Comparison of ENCODE assay signal across 13 cellular contexts in genomic region chr1:228107636-228108035, GRCh38. TPM values are rescaled to one million over a fixed set of nuclear protein-coding genes. Genes with fewer than 3 reads are reported as not detected.
A peak's percentile ranks its signal among the peaks of the same experiment; 100 is the strongest.
DNase-seq lines count a peak whose midpoint lies in the region; ATAC-seq, FAIRE-seq and TF ChIP-seq lines count a peak whose summit lies in the region.
"Had no signal": no experiment of that assay in that cellular context is flagged by ENCODE, and none has a peak within 500 bp of the region (broad histone marks: within the 10 kb centered on the region; RNA-seq: fewer than 3 reads in every experiment).

No MANE protein-coding gene starts in this region.

- H3K9ac ChIP-seq in OCI-LY1 (ENCODE audit: low read length) (peak overlapping the region; percentile 98; the same call in 1 of the 2 replicates), skeletal muscle satellite cell (ENCODE audit: low read depth, low read length) (no peak overlapping the region)

- H3K4me1 ChIP-seq in OCI-LY1 (ENCODE audit: insufficient read depth, low read length, severe bottlenecking) (peaks cover 37% of the 10 kb centered on the region), skeletal muscle satellite cell (ENCODE audit: control insufficient read depth, insufficient read depth, low read length) (peaks cover 20% of the 10 kb centered on the region)

- no peaks in the 10 kb centered on the region for H3F3A ChIP-seq in OCI-LY1 (ENCODE audit: insufficient read depth, low read length)

- no peak for TF ChIP-seq CTCF in OCI-LY1 (IDR thresholded peaks at IDR 0.05; ENCODE audit: low read length)

- peaks cover 31% of the 10 kb centered on the region; the same call in 1 of the 2 replicates for H3K36me3 ChIP-seq in OCI-LY1 (ENCODE audit: insufficient read depth, low read length)
- H3K36me3 ChIP-seq in skeletal muscle satellite cell (ENCODE audit: insufficient read depth, low read length), result peaks cover 7% of the 10 kb centered on the region

- no peaks in the 10 kb centered on the region for H3K9me2 ChIP-seq in OCI-LY1 (ENCODE audit: low read depth, low read length)

- no peaks in the 10 kb centered on the region for H4K20me1 ChIP-seq in OCI-LY1 (ENCODE audit: insufficient read depth, low read length)

- peak overlapping the region; percentile 93 to 94 for H3K4me3 Mint-ChIP-seq in activated T-cell treated with anti-CD3 and anti-CD28 coated beads, Interleukin-2, amount 50 U/mL, for 72 hours
- H3K4me3 Mint-ChIP-seq in dendritic cell treated with granulocyte-macrophage colony-stimulating factor and Interleukin-4, amounts not matched to agents 40 ng/mL and 50 ng/mL, for 4 days, result peak overlapping the region; percentile 92

- H3K4me3 ChIP-seq in OCI-LY1 (ENCODE audit: low read depth, low read length, poor library complexity, severe bottlenecking) (peak overlapping the region; percentile 100), skeletal muscle satellite cell (ENCODE audit: low read length) (no peak overlapping the region)

- H3K27me3 ChIP-seq in OCI-LY1 (ENCODE audit: insufficient read depth, low read length) (no peaks in the 10 kb centered on the region), skeletal muscle satellite cell (ENCODE audit: control insufficient read depth, insufficient read depth, low read length) (no peaks in the 10 kb centered on the region)

- H3K9me3 Mint-ChIP-seq in activated T-cell treated with anti-CD3 and anti-CD28 coated beads, Interleukin-2, amount 50 U/mL, for 72 hours, result no peaks in the 10 kb centered on the region
- H3K9me3 Mint-ChIP-seq in dendritic cell treated with granulocyte-macrophage colony-stimulating factor and Interleukin-4, amounts not matched to agents 40 ng/mL and 50 ng/mL, for 4 days, result no peaks in the 10 kb centered on the region

- no peaks in the 10 kb centered on the region for H3K27me3 Mint-ChIP-seq in activated T-cell treated with anti-CD3 and anti-CD28 coated beads, Interleukin-2, amount 50 U/mL, for 72 hours (ENCODE audit: low read depth)
- no peaks in the 10 kb centered on the region for H3K27me3 Mint-ChIP-seq in dendritic cell treated with granulocyte-macrophage colony-stimulating factor and Interleukin-4, amounts not matched to agents 40 ng/mL and 50 ng/mL, for 4 days

- H3K4me2 ChIP-seq in OCI-LY1 (ENCODE audit: low read length) (peak overlapping the region; percentile 100), skeletal muscle satellite cell (ENCODE audit: low read length) (peak overlapping the region; percentile 97)

- H3K9me3 ChIP-seq in OCI-LY1 (ENCODE audit: low read length) (no peaks in the 10 kb centered on the region), skeletal muscle satellite cell (replicated peaks; ENCODE audit: low read length) (no peaks in the 10 kb centered on the region)

- H3K4me1 Mint-ChIP-seq in activated T-cell treated with anti-CD3 and anti-CD28 coated beads, Interleukin-2, amount 50 U/mL, for 72 hours (ENCODE audit: low read depth), result peaks cover 51% of the 10 kb centered on the region
- H3K4me1 Mint-ChIP-seq in dendritic cell treated with granulocyte-macrophage colony-stimulating factor and Interleukin-4, amounts not matched to agents 40 ng/mL and 50 ng/mL, for 4 days (ENCODE audit: low read depth), result peaks cover 62% of the 10 kb centered on the region

- intact Hi-C loops in dendritic cell treated with granulocyte-macrophage colony-stimulating factor and Interleukin-4, amounts not matched to agents 40 ng/mL and 50 ng/mL, for 4 days (cut with micrococcal nuclease), result loop anchor here (2.0 to 10.0 kb wide), 3 partner anchors 25 to 377 kb away; partner anchors contain the start of genes ARF1, RNF187 and TRIM11

- H3K36me3 Mint-ChIP-seq in activated T-cell treated with anti-CD3 and anti-CD28 coated beads, Interleukin-2, amount 50 U/mL, for 72 hours (ENCODE audit: insufficient read depth in 2 of 2), result peaks cover 0 to 4% of the 10 kb centered on the region in 2 donors
- peaks cover 43% of the 10 kb centered on the region for H3K36me3 Mint-ChIP-seq in dendritic cell treated with granulocyte-macrophage colony-stimulating factor and Interleukin-4, amounts not matched to agents 40 ng/mL and 50 ng/mL, for 4 days (ENCODE audit: low read depth)

- no peak overlapping the region for H3K27ac ChIP-seq in OCI-LY1 (ENCODE audit: low read depth, low read length, poor library complexity, severe bottlenecking)

- no peak overlapping the region for H3K27ac Mint-ChIP-seq in activated T-cell treated with anti-CD3 and anti-CD28 coated beads, Interleukin-2, amount 50 U/mL, for 72 hours
- H3K27ac Mint-ChIP-seq in dendritic cell treated with granulocyte-macrophage colony-stimulating factor and Interleukin-4, amounts not matched to agents 40 ng/mL and 50 ng/mL, for 4 days, result peak overlapping the region; percentile 90

- H2AFZ ChIP-seq in OCI-LY1 (ENCODE audit: low read length), result no peak overlapping the region

- FAIRE-seq in HTR-8/SVneo (lab: Jason Lieb, UNC), result no peak

- H3K79me2 ChIP-seq in OCI-LY1 (ENCODE audit: insufficient read depth, low read length), result peaks cover 8% of the 10 kb centered on the region

- ATAC-seq in activated T-cell treated with anti-CD3 and anti-CD28 coated beads, Interleukin-2, amount 50 U/mL, for 72 hours (replicated peaks in 1 of 2), result no peak

- DNase-seq in activated T-cell treated with anti-CD3 and anti-CD28 coated beads, Interleukin-2, amount 50 U/mL, for 72 hours, result no peak
- no peak for DNase-seq in activated T-cell treated with anti-CD3 and anti-CD28 coated beads for 4 hours
- DNase-seq in nucleus accumbens (lab: John Stamatoyannopoulos, UW), result no peak
- no peak for DNase-seq in HTR-8/SVneo (ENCODE audit: insufficient read length, low spot score)
- DNase-seq in COLO668 (lab: John Stamatoyannopoulos, UW; ENCODE audit: unreplicated experiment), result no peak
- DNase-seq: NCI-H1417; NCI-H774; occipital lobe; stimulated activated CD4-positive, alpha-beta T cell treated with anti-CD3 and anti-CD28 coated beads, Interleukin-2, amount 100 ng/mL, for 24 hours; SW 1271 had no signal

RNA-seq across cellular contexts. Expression of gene MRPL55, which starts 1.5 kb away (rescaled TPM):
- 10 to 100 TPM; 36.1 to 36.7 TPM for total RNA-seq in activated T-cell treated with anti-CD3 and anti-CD28 coated beads, Interleukin-2, amount 50 U/mL, for 72 hours
- 79.1 and 85.8 TPM in 2 replicates for total RNA-seq in skeletal muscle satellite cell (2012; rRNA removed)

RNA-seq across cellular contexts. Expression of gene C1orf35, which starts 4.5 kb away (rescaled TPM):
- total RNA-seq in activated T-cell treated with anti-CD3 and anti-CD28 coated beads, Interleukin-2, amount 50 U/mL, for 72 hours, result 10 to 100 TPM; 18.2 to 27.3 TPM
- total RNA-seq in skeletal muscle satellite cell (2012; rRNA removed), result 7.0 and 7.9 TPM in 2 replicates

RNA-seq across cellular contexts. Expression of gene ARF1, which starts 25.1 kb away (rescaled TPM):
- 100 to 1,000 TPM; 327 to 369 TPM for total RNA-seq in activated T-cell treated with anti-CD3 and anti-CD28 coated beads, Interleukin-2, amount 50 U/mL, for 72 hours
- 287 and 370 TPM in 2 replicates for total RNA-seq in skeletal muscle satellite cell (2012; rRNA removed)

RNA-seq across cellular contexts. Expression of gene GUK1, which starts 32.4 kb away (rescaled TPM):
- total RNA-seq in activated T-cell treated with anti-CD3 and anti-CD28 coated beads, Interleukin-2, amount 50 U/mL, for 72 hours, result 100 to 1,000 TPM; 130 to 148 TPM
- 470 and 540 TPM in 2 replicates for total RNA-seq in skeletal muscle satellite cell (2012; rRNA removed)

RNA-seq across cellular contexts. Expression of gene GJC2, which starts 42.1 kb away (rescaled TPM):
- under 1 TPM; 0.77 to 0.93 TPM for total RNA-seq in activated T-cell treated with anti-CD3 and anti-CD28 coated beads, Interleukin-2, amount 50 U/mL, for 72 hours
- total RNA-seq in skeletal muscle satellite cell (2012; rRNA removed), result 1.3 and 1.5 TPM in 2 replicates
